24 cellular contexts compared by ENCODE assay signal in the genomic region with DNA sequence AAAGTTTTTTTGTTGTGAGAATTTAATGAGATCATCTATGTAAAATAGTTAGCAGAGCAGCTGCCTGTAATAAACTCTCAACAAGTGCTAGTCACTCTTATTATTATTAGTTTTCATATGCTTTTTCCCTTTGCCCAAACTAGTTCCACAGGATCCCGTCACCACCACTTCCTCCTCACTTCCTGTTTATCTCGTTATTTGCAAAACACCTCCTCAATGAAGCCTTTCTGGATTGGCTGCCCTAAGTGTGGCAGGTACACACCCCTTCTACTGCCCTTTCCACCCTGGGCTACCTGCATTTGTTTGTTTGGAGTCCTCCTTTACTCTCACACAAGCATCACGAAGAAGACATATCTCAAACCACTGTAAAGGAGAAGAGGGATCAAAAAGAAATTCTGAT. TPM values are rescaled to one million over a fixed set of nuclear protein-coding genes. Genes with fewer than 3 reads are reported as not detected.
DNase-seq lines count a peak whose midpoint lies in the region; ATAC-seq, FAIRE-seq and TF ChIP-seq lines count a peak whose summit lies in the region.
"Had no signal": no experiment of that assay in that cellular context is flagged by ENCODE, and none has a peak within 500 bp of the region (broad histone marks: within the 10 kb centered on the region; RNA-seq: fewer than 3 reads in every experiment).

No MANE protein-coding gene starts in this region.

- H3K9ac ChIP-seq in HCT116 (ENCODE audit: low read length) (no peak overlapping the region), K562 (ENCODE audit: insufficient read depth in 1 of 2, low read depth in 2 of 2, low read length in 2 of 2) (no peak overlapping the region)

- peaks cover 24 to 67% (median 42%) of the 10 kb centered on the region in 7 donors for H3K4me1 Mint-ChIP-seq in naive thymus-derived CD4-positive, alpha-beta T cell

- no peak for TF ChIP-seq POLR2A in HCT116 (IDR thresholded peaks at IDR 0.05; ENCODE audit: borderline replicate concordance, extremely low read depth, insufficient read depth, insufficient read length)
- TF ChIP-seq POLR2A in K562 (conservative IDR thresholded peaks at IDR 0.05) = no peak

- peak overlapping the region; percentile 75 for H2AFZ ChIP-seq in HCT116 (ENCODE audit: low read depth, low read length, poor library complexity, severe bottlenecking)
- peak overlapping the region; percentile 42 for H2AFZ ChIP-seq in K562 (ENCODE audit: low read depth, low read length)
- H2AFZ ChIP-seq: hepatocyte had no signal

- no peaks in the 10 kb centered on the region for H3K9me3 Mint-ChIP-seq in naive thymus-derived CD4-positive, alpha-beta T cell
- H3K9me3 Mint-ChIP-seq: activated naive CD8-positive, alpha-beta T cell treated with anti-CD3 and anti-CD28 coated beads for 36 hours; memory B cell had no signal

- peak overlapping the region in 1 of 9 donors; percentile 83 for H3K27ac Mint-ChIP-seq in naive thymus-derived CD4-positive, alpha-beta T cell
- H3K27ac Mint-ChIP-seq: activated naive CD8-positive, alpha-beta T cell treated with anti-CD3 and anti-CD28 coated beads for 36 hours; memory B cell; nephron had no signal

- in situ Hi-C loops in K562 (cut with MboI) = no loop called here

- no peak for TF ChIP-seq EP300 in K562 (IDR thresholded peaks at IDR 0.05; ENCODE audit: low read length)

- no peaks in the 10 kb centered on the region; a peak in 1 of 4 replicates for H3K4me1 ChIP-seq in HCT116 (ENCODE audit: control insufficient read depth in 1 of 2, insufficient read depth in 2 of 2, low read length in 2 of 2)
- H3K4me1 ChIP-seq in K562 (replicated peaks in 1 of 2; ENCODE audit: control insufficient read depth in 2 of 2, insufficient read depth in 2 of 2, low read length in 2 of 2) = peaks cover 21 to 32% of the 10 kb centered on the region in 2 experiments; a peak in 4 of 5 replicates
- peaks cover 5 to 21% of the 10 kb centered on the region in 2 donors for H3K4me1 ChIP-seq in naive thymus-derived CD4-positive, alpha-beta T cell (ENCODE audit: control insufficient read depth in 2 of 2, insufficient read depth in 2 of 2, low read length in 2 of 2)
- H3K4me1 ChIP-seq: foreskin keratinocyte had no signal

- peaks cover 0 to 12% (median 0%) of the 10 kb centered on the region in 5 donors for H3K27me3 Mint-ChIP-seq in naive thymus-derived CD4-positive, alpha-beta T cell
- H3K27me3 Mint-ChIP-seq: activated naive CD8-positive, alpha-beta T cell treated with anti-CD3 and anti-CD28 coated beads for 36 hours had no signal

- CTCF ChIA-PET in HCT116 (lab: Charles Lee) (no interaction called here), K562 (lab: Yijun Ruan, JAX; ENCODE audit: low intra/inter-chr PET ratio) (no interaction called here)
- CTCF ChIA-PET in naive thymus-derived CD4-positive, alpha-beta T cell (lab: Charles Lee) = interaction anchor here (0.7 kb wide), 1 partner anchor 1519 kb away, joined by 4 read pairs; no protein-coding TSS in a partner anchor

- H3K9me3 ChIP-seq in HCT116 (ENCODE audit: control insufficient read depth in 1 of 2, insufficient read depth in 1 of 2, low read depth in 1 of 2, low read length in 2 of 2) (no peaks in the 10 kb centered on the region), K562 (replicated peaks; ENCODE audit: control insufficient read depth, insufficient read depth, low read depth, low read length) (no peaks in the 10 kb centered on the region)
- H3K9me3 ChIP-seq in naive thymus-derived CD4-positive, alpha-beta T cell (ENCODE audit: control insufficient read depth in 2 of 3, low read length in 3 of 3) = no peaks in the 10 kb centered on the region
- H3K9me3 ChIP-seq: Peyer's patch, psoas muscle had no signal

- H3K36me3 Mint-ChIP-seq in naive thymus-derived CD4-positive, alpha-beta T cell = peaks cover 0 to 4% (median 2%) of the 10 kb centered on the region in 5 donors
- H3K36me3 Mint-ChIP-seq: activated naive CD8-positive, alpha-beta T cell treated with anti-CD3 and anti-CD28 coated beads for 36 hours; memory B cell had no signal

- no peaks in the 10 kb centered on the region for H3K9me1 ChIP-seq in K562 (ENCODE audit: control insufficient read depth, insufficient read depth, low read length)

- no peaks in the 10 kb centered on the region for H3K36me3 ChIP-seq in HCT116 (ENCODE audit: control insufficient read depth in 1 of 2, insufficient read depth in 2 of 2, low read length in 2 of 2)
- H3K36me3 ChIP-seq in K562 (ENCODE audit: control insufficient read depth, insufficient read depth, low read length) = no peaks in the 10 kb centered on the region
- no peaks in the 10 kb centered on the region for H3K36me3 ChIP-seq in naive thymus-derived CD4-positive, alpha-beta T cell (ENCODE audit: control insufficient read depth in 2 of 3, insufficient read depth in 3 of 3, low read length in 3 of 3)
- H3K36me3 ChIP-seq: brain microvascular endothelial cell, Peyer's patch had no signal

- H3K27me3 ChIP-seq in HCT116 (ENCODE audit: insufficient read depth, low read length) = no peaks in the 10 kb centered on the region
- no peaks in the 10 kb centered on the region for H3K27me3 ChIP-seq in K562 (ENCODE audit: control insufficient read depth in 2 of 2, insufficient read depth in 2 of 2, low read length in 2 of 2)
- H3K27me3 ChIP-seq in naive thymus-derived CD4-positive, alpha-beta T cell (ENCODE audit: control insufficient read depth in 2 of 2, insufficient read depth in 2 of 2, low read length in 2 of 2) = no peaks in the 10 kb centered on the region
- H3K27me3 ChIP-seq: brain microvascular endothelial cell, foreskin keratinocyte, hepatocyte, Peyer's patch had no signal

- peak overlapping the region in 1 of 10 donors; percentile 2 for H3K4me3 Mint-ChIP-seq in naive thymus-derived CD4-positive, alpha-beta T cell
- H3K4me3 Mint-ChIP-seq: activated naive CD8-positive, alpha-beta T cell treated with anti-CD3 and anti-CD28 coated beads for 36 hours; memory B cell; nephron had no signal

- no peaks in the 10 kb centered on the region for H4K20me1 ChIP-seq in HCT116 (ENCODE audit: insufficient read depth)
- H4K20me1 ChIP-seq in K562 (replicated peaks; ENCODE audit: control insufficient read depth, insufficient read depth, low read length) = no peaks in the 10 kb centered on the region

- RAD21 ChIA-PET in HCT116 (lab: Charles Lee; ENCODE audit: low non-redundant PET in 1 of 2, low total read pairs in 2 of 2, uncharacterized antibody in 2 of 2, unreplicated experiment in 2 of 2) = no interaction called here

- intact Hi-C loops in HCT116 (cut with micrococcal nuclease) = no loop called here
- intact Hi-C loops in K562 (cut with micrococcal nuclease) = loop anchor here (5.0 kb wide), 1 partner anchor 87 kb away; no protein-coding TSS in a partner anchor
- intact Hi-C loops in naive thymus-derived CD4-positive, alpha-beta T cell (cut with micrococcal nuclease) = loop anchor here in 1 of 2 donors (10.0 kb wide), 1 partner anchor 55 kb away; the partner anchor contains the start of gene KLF3

- no peak for TF ChIP-seq RAD21 in HCT116 (IDR thresholded peaks at IDR 0.05; ENCODE audit: low read depth)
- no peak for TF ChIP-seq RAD21 in K562 (CRISPR knock-in tag; conservative IDR thresholded peaks at IDR 0.05 in 1 of 2, IDR thresholded peaks at IDR 0.05 in 1 of 2)

- FAIRE-seq in K562 (lab: Jason Lieb, UNC) = no peak
- FAIRE-seq: endothelial cell of umbilical vein, kidney had no signal

- H3K9me2 ChIP-seq in HCT116 (ENCODE audit: insufficient read depth) = no peaks in the 10 kb centered on the region

- H3K4me2 ChIP-seq in HCT116 (ENCODE audit: low read length) = no peak overlapping the region
- H3K4me2 ChIP-seq in K562 (ENCODE audit: insufficient read depth, low read length) = no peak overlapping the region; the same call in 1 of the 2 replicates
- H3K4me2 ChIP-seq: hepatocyte, smooth muscle cell had no signal

- no peak for TF ChIP-seq CTCF in HCT116 (IDR thresholded peaks at IDR 0.05 in 2 of 3, conservative IDR thresholded peaks at IDR 0.05 in 1 of 3; ENCODE audit: borderline replicate concordance in 1 of 3, insufficient read depth in 1 of 3, low read depth in 2 of 3, low read length in 2 of 3)
- TF ChIP-seq CTCF in K562 (IDR thresholded peaks at IDR 0.05 in 2 of 3, conservative IDR thresholded peaks at IDR 0.05 in 1 of 3; ENCODE audit: insufficient read depth in 2 of 3, low read depth in 1 of 3, low read length in 3 of 3) = no peak

- H3K79me2 ChIP-seq in HCT116 (ENCODE audit: insufficient read depth, low read length) (no peaks in the 10 kb centered on the region), K562 (ENCODE audit: control insufficient read depth, insufficient read depth, low read length) (no peaks in the 10 kb centered on the region)
- H3K79me2 ChIP-seq: hepatocyte had no signal

- BruUV-seq in HCT116 (replicated peaks; lab: Mats Ljungman, UMichigan) (no TSS peak), K562 (replicated peaks; lab: Mats Ljungman, UMichigan) (no TSS peak)

- POLR2A ChIA-PET in HCT116 (lab: Charles Lee) = no interaction called here
- POLR2A ChIA-PET in K562 (lab: Yijun Ruan, JAX) = interaction anchor here (0.6 to 1.1 kb wide), 2 partner anchors 27 to 34 kb away, joined by 3 read pairs; no protein-coding TSS in a partner anchor
- POLR2A ChIA-PET in naive thymus-derived CD4-positive, alpha-beta T cell (lab: Charles Lee) = interaction anchor here (0.6 kb wide), 1 partner anchor 10 kb away, joined by 3 read pairs; no protein-coding TSS in a partner anchor

- DNase-seq in CD1c-positive myeloid dendritic cell (ENCODE audit: extremely low spot score) (peak; percentile 22), HCT116 (ENCODE audit: low read depth, low spot score) (no peak), K562 (ENCODE audit: extremely low read depth in 1 of 4, low spot score in 3 of 4) (peak in 2 of 4 experiments; percentile 16 to 30), left lobe of liver (ENCODE audit: low spot score) (peak; percentile 35), DMS114 treated with DMSO at 0.1 percent for 48 hours (lab: John Stamatoyannopoulos, UW; ENCODE audit: unreplicated experiment) (no peak), NCI-H524 (lab: John Stamatoyannopoulos, UW) (no peak)
- no peak for DNase-seq in naive thymus-derived CD4-positive, alpha-beta T cell
- DNase-seq: activated CD4-positive, CD25-positive, alpha-beta regulatory T cell; activated naive CD8-positive, alpha-beta T cell treated with anti-CD3 and anti-CD28 coated beads for 36 hours; brain microvascular endothelial cell; foreskin keratinocyte; Kasumi-1; kidney; NCI-H1417; NCI-H2171 treated with DMSO at 0.1 percent for 48 hours; Peyer's patch; psoas muscle; stimulated activated CD4-positive, alpha-beta T cell treated with anti-CD3 and anti-CD28 coated beads, Interleukin-4, amount 100 ng/mL, for 24 hours had no signal

- no peak overlapping the region for H3K4me3 ChIP-seq in HCT116 (replicated peaks in 1 of 2; ENCODE audit: low read depth in 1 of 2, low read length in 2 of 2)
- H3K4me3 ChIP-seq in K562 = no peak overlapping the region
- H3K4me3 ChIP-seq in naive thymus-derived CD4-positive, alpha-beta T cell (ENCODE audit: low read length) = no peak overlapping the region
- H3K4me3 ChIP-seq: coronary artery, hepatocyte, Peyer's patch, psoas muscle, smooth muscle cell had no signal

- H3K27ac ChIP-seq in HCT116 (ENCODE audit: low read depth, low read length) (no peak overlapping the region), K562 (ENCODE audit: extremely low read depth, low read depth, low read length) (no peak overlapping the region)
- H3K27ac ChIP-seq in naive thymus-derived CD4-positive, alpha-beta T cell (ENCODE audit: low read depth, low read length) = no peak overlapping the region
- H3K27ac ChIP-seq: brain microvascular endothelial cell, coronary artery, foreskin keratinocyte, hepatocyte, psoas muscle had no signal

- 44% methylated on average over 3 of the region's 3 CpGs for WGBS in K562 (ENCODE audit: insufficient coverage, low coverage, missing lambda C conversion rate)

- ATAC-seq in HCT116 = no peak
- ATAC-seq in K562 = no peak
- no peak for ATAC-seq in left lobe of liver
- ATAC-seq in naive thymus-derived CD4-positive, alpha-beta T cell = no peak
- ATAC-seq: foreskin keratinocyte, psoas muscle had no signal

RNA-seq across cellular contexts. Expression of gene KLF3, which starts 54.4 kb away (rescaled TPM):
- 44.2 TPM for total RNA-seq in HCT116 (2021; ENCODE audit: unreplicated experiment)
- 17.5 and 17.8 TPM in 2 replicates for polyA plus RNA-seq in HCT116 (2012)
- 43.5 and 71.2 TPM in 2 replicates for total RNA-seq in K562 (2011; cell fraction: chromatin; rRNA removed; ENCODE audit: low replicate concordance)
- total RNA-seq in K562 (2011; cell fraction: nucleolus; rRNA removed) = 24.8 and 33.7 TPM in 2 replicates
- total RNA-seq in K562 (2011; cell fraction: nucleoplasm; rRNA removed) = 60.1 and 82.7 TPM in 2 replicates
- total RNA-seq in K562 (2014; rRNA removed) = 17.3 and 18.7 TPM in 2 replicates
- total RNA-seq in K562 (2014; rRNA removed; fragmentation: Illumina TruSeq; extraction: Trizol) = 21.7 and 24.7 TPM in 2 replicates
- total RNA-seq in K562 (2015; rRNA removed; fragmentation: Illumina TruSeq; extraction: Trizol) = 16.4 and 16.5 TPM in 2 replicates
- 42.0 and 47.2 TPM in 2 replicates for total RNA-seq in K562 (2021)
- polyA plus RNA-seq in K562 (2011; rRNA removed) = 19.5 and 20.3 TPM in 2 replicates
- polyA plus RNA-seq in K562 (2011; cell fraction: cytosol; rRNA removed) = 13.0 and 14.9 TPM in 2 replicates
- polyA plus RNA-seq in K562 (2011; cell fraction: nucleus; rRNA removed) = 28.1 and 33.0 TPM in 2 replicates
- polyA plus RNA-seq in K562 (2012) = 19.1 and 20.1 TPM in 2 replicates
- polyA plus RNA-seq in K562 (2014; fragmentation: Illumina TruSeq; extraction: Trizol) = 34.7 and 35.4 TPM in 2 replicates
- 10 to 100 TPM in 1 of 2 experiments, 1 to 10 TPM in 1; 9.9 to 16.8 TPM for polyA plus RNA-seq in K562 (2014; fragmentation: Nextera tagmentation; extraction: Ambion mirVana)
- polyA plus RNA-seq in K562 (2014; rRNA removed) = 18.1 and 20.2 TPM in 2 replicates
- 45.2 and 57.9 TPM in 2 replicates for polyA minus RNA-seq in K562 (2011; rRNA and poly(A)+ RNA removed)
- 19.7 and 24.9 TPM in 2 replicates for polyA minus RNA-seq in K562 (2011; cell fraction: cytosol; rRNA and poly(A)+ RNA removed)
- 53.9 and 76.0 TPM in 2 replicates for polyA minus RNA-seq in K562 (2011; cell fraction: nucleus; rRNA and poly(A)+ RNA removed)
- 28.6 TPM for total RNA-seq in left lobe of liver
- total RNA-seq in naive thymus-derived CD4-positive, alpha-beta T cell = 100 to 1,000 TPM in 4 of 5 experiments, 10 to 100 TPM in 1; 21.0 to 142 (median 132) TPM
- polyA plus RNA-seq in naive thymus-derived CD4-positive, alpha-beta T cell = 10 to 100 TPM; 68.7 to 84.7 TPM

Comparison
In these comparisons a context has a peak if more than half of its experiments do, and no peak if none do; other contexts are left out.
1. DNase-seq: peak in CD1c-positive myeloid dendritic cell (single experiment) and left lobe of liver (single experiment); none in HCT116 (single experiment), DMS114 treated with DMSO at 0.1 percent for 48 hours (single experiment), NCI-H524 (0 of 2) and naive thymus-derived CD4-positive, alpha-beta T cell (0 of 9).